ENCODE assay signal across 22 cellular contexts in the genomic region with DNA sequence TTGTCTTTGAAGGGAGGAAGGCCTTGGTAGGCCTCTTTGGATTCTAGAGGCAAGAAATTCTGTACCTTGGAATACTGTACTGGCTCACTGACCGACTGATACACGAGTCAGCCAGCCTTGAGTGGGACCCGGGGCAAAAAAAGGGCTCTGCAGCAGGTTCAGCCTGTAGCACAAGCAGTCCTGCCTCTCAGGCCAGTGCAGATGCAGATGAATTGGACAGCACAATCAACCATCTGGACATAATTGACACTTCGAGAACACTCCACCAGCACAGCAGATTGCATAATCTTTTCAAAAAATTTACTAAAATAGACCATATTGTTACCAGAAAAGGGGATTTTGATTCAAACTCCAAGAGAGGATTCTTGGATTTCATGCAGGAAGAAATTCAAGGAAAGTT.
DNase-seq lines count a peak whose midpoint lies in the region; ATAC-seq, FAIRE-seq and TF ChIP-seq lines count a peak whose summit lies in the region.
"Had no signal": no experiment of that assay in that cellular context is flagged by ENCODE, and none has a peak within 500 bp of the region (broad histone marks: within the 10 kb centered on the region; RNA-seq: fewer than 3 reads in every experiment).

No MANE protein-coding gene starts in this region.

- no peak for DNase-seq in Right ventricle myocardium superior
- no peak for DNase-seq in Right ventricle myocardium inferior (ENCODE audit: missing footprints)
- DNase-seq in stimulated activated naive B cell treated with anti-CD40 and anti-IgM and Interleukin-4, amounts not matched to agents 10 μg/mL and 1 μg/mL and 100 μg/mL, for 72 hours: no peak
- DNase-seq in Karpas-422: no peak
- DNase-seq in HTR-8/SVneo (ENCODE audit: insufficient read length, low spot score): no peak
- no peak for DNase-seq in RKO (ENCODE audit: low spot score)
- DNase-seq: 8988T; C1 segment of cervical spinal cord; CD4-positive, CD25-positive, alpha-beta regulatory T cell; CD8-positive, alpha-beta memory T cell; COR-L47; DMS 273 treated with DMSO at 0.1 percent for 48 hours; DMS53; DND-41; EL; GM23248; IMR-90 had no signal

- H2AFZ ChIP-seq in OCI-LY1 (ENCODE audit: low read length): no peak overlapping the region
- no peak overlapping the region for H2AFZ ChIP-seq in Karpas-422 (ENCODE audit: low read length)
- H2AFZ ChIP-seq: GM23248 had no signal

- no peaks in the 10 kb centered on the region for H3K9me3 ChIP-seq in OCI-LY1 (ENCODE audit: low read length)
- H3K9me3 ChIP-seq in Karpas-422 (ENCODE audit: low read length): no peaks in the 10 kb centered on the region
- H3K9me3 ChIP-seq: HAP-1 had no signal

- H3K27me3 Mint-ChIP-seq in stimulated activated naive B cell treated with anti-CD40 and anti-IgM and Interleukin-4, amounts not matched to agents 10 μg/mL and 1 μg/mL and 100 μg/mL, for 72 hours: no peaks in the 10 kb centered on the region

- H3K4me3 Mint-ChIP-seq in stimulated activated naive B cell treated with anti-CD40 and anti-IgM and Interleukin-4, amounts not matched to agents 10 μg/mL and 1 μg/mL and 100 μg/mL, for 72 hours: no peak overlapping the region
- H3K4me3 Mint-ChIP-seq: CD4-positive, CD25-positive, alpha-beta regulatory T cell; CD8-positive, alpha-beta memory T cell had no signal

- H3K27ac Mint-ChIP-seq in stimulated activated naive B cell treated with anti-CD40 and anti-IgM and Interleukin-4, amounts not matched to agents 10 μg/mL and 1 μg/mL and 100 μg/mL, for 72 hours: peak overlapping the region; percentile 9
- H3K27ac Mint-ChIP-seq: CD4-positive, CD25-positive, alpha-beta regulatory T cell; CD8-positive, alpha-beta memory T cell had no signal

- no peaks in the 10 kb centered on the region for H3F3A ChIP-seq in OCI-LY1 (ENCODE audit: insufficient read depth, low read length)

- H3K79me2 ChIP-seq in OCI-LY1 (ENCODE audit: insufficient read depth, low read length): no peaks in the 10 kb centered on the region
- no peaks in the 10 kb centered on the region for H3K79me2 ChIP-seq in Karpas-422 (ENCODE audit: low read length)

- H3K9ac ChIP-seq in OCI-LY1 (ENCODE audit: low read length) (no peak overlapping the region), Karpas-422 (ENCODE audit: low read length) (no peak overlapping the region)
- H3K9ac ChIP-seq: GM23248 had no signal

- H3K4me3 ChIP-seq in OCI-LY1 (ENCODE audit: low read depth, low read length, poor library complexity, severe bottlenecking) (no peak overlapping the region), Karpas-422 (ENCODE audit: low read length) (no peak overlapping the region)
- H3K4me3 ChIP-seq: GM12878, GM23248, HAP-1 had no signal

- H3K27ac ChIP-seq in OCI-LY1 (ENCODE audit: low read depth, low read length, poor library complexity, severe bottlenecking) (peak overlapping the region; percentile 46), Karpas-422 (ENCODE audit: low read length) (no peak overlapping the region)
- H3K27ac ChIP-seq: GM23248, HL-60 had no signal

- intact Hi-C loops in Right ventricle myocardium superior (cut with DNase I): no loop called here
- intact Hi-C loops in Right ventricle myocardium inferior (cut with DNase I): loop anchor here (5.0 kb wide), 1 partner anchor 56 kb away; no protein-coding TSS in a partner anchor

- FAIRE-seq in HTR-8/SVneo (lab: Jason Lieb, UNC): no peak
- FAIRE-seq: GM12878, GM18507 had no signal

- H3K27me3 ChIP-seq in OCI-LY1 (ENCODE audit: insufficient read depth, low read length) (no peaks in the 10 kb centered on the region), Karpas-422 (ENCODE audit: low read length) (no peaks in the 10 kb centered on the region)

- H3K4me2 ChIP-seq in OCI-LY1 (ENCODE audit: low read length) (no peak overlapping the region), Karpas-422 (ENCODE audit: low read depth, low read length, poor library complexity, severe bottlenecking) (no peak overlapping the region)

- no peaks in the 10 kb centered on the region for H3K9me2 ChIP-seq in OCI-LY1 (ENCODE audit: low read depth, low read length)
- no peaks in the 10 kb centered on the region for H3K9me2 ChIP-seq in Karpas-422 (replicated peaks; ENCODE audit: insufficient read depth, low read length)

- no peaks in the 10 kb centered on the region for H3K9me3 Mint-ChIP-seq in stimulated activated naive B cell treated with anti-CD40 and anti-IgM and Interleukin-4, amounts not matched to agents 10 μg/mL and 1 μg/mL and 100 μg/mL, for 72 hours
- H3K9me3 Mint-ChIP-seq: CD4-positive, CD25-positive, alpha-beta regulatory T cell; CD8-positive, alpha-beta memory T cell had no signal

- TF ChIP-seq CTCF in OCI-LY1 (IDR thresholded peaks at IDR 0.05; ENCODE audit: low read length): no peak

- peaks cover 0 to 2% of the 10 kb centered on the region in 2 donors for H3K36me3 Mint-ChIP-seq in stimulated activated naive B cell treated with anti-CD40 and anti-IgM and Interleukin-4, amounts not matched to agents 10 μg/mL and 1 μg/mL and 100 μg/mL, for 72 hours
- H3K36me3 Mint-ChIP-seq: CD4-positive, CD25-positive, alpha-beta regulatory T cell; CD8-positive, alpha-beta memory T cell had no signal

- H4K20me1 ChIP-seq in OCI-LY1 (ENCODE audit: insufficient read depth, low read length): no peaks in the 10 kb centered on the region
- no peaks in the 10 kb centered on the region for H4K20me1 ChIP-seq in Karpas-422 (ENCODE audit: insufficient read depth, low read depth, low read length)

- no peaks in the 10 kb centered on the region for H3K36me3 ChIP-seq in OCI-LY1 (ENCODE audit: insufficient read depth, low read length)
- no peaks in the 10 kb centered on the region for H3K36me3 ChIP-seq in Karpas-422 (ENCODE audit: insufficient read depth, low read length)
- H3K36me3 ChIP-seq: HAP-1 had no signal

- H3K4me1 ChIP-seq in OCI-LY1 (ENCODE audit: insufficient read depth, low read length, severe bottlenecking) (peaks cover 44% of the 10 kb centered on the region), Karpas-422 (ENCODE audit: low read length) (no peaks in the 10 kb centered on the region)
- H3K4me1 ChIP-seq: HAP-1 had no signal

- ATAC-seq in Right ventricle myocardium superior (ENCODE audit: poor library complexity) (peak; percentile 65), Right ventricle myocardium inferior (no peak)
- no peak for ATAC-seq in stimulated activated naive B cell treated with anti-CD40 and anti-IgM and Interleukin-4, amounts not matched to agents 10 μg/mL and 1 μg/mL and 100 μg/mL, for 72 hours (replicated peaks)
- ATAC-seq: GM12878 had no signal

- H3K4me1 Mint-ChIP-seq in stimulated activated naive B cell treated with anti-CD40 and anti-IgM and Interleukin-4, amounts not matched to agents 10 μg/mL and 1 μg/mL and 100 μg/mL, for 72 hours: peaks cover 0 to 3% of the 10 kb centered on the region in 2 donors
- H3K4me1 Mint-ChIP-seq: CD4-positive, CD25-positive, alpha-beta regulatory T cell had no signal
